Comparison of ENCODE assay signal across 8 cellular contexts in genomic region chr11:63567044-63567840, GRCh38. TPM values are rescaled to one million over a fixed set of nuclear protein-coding genes. Genes with fewer than 3 reads are reported as not detected.
DNase-seq lines count a peak whose midpoint lies in the region; ATAC-seq and TF ChIP-seq lines count a peak whose summit lies in the region.

No MANE protein-coding gene starts in this region.

- peak overlapping the region; percentile 81 to 99 (median 97) for H3K27ac Mint-ChIP-seq in CD8-positive, alpha-beta memory T cell

- no peaks in the 10 kb centered on the region for H3K36me3 ChIP-seq in CD8-positive, alpha-beta memory T cell (ENCODE audit: insufficient read depth, low read length)
- no peaks in the 10 kb centered on the region for H3K36me3 ChIP-seq in SJSA1
- H3K36me3 ChIP-seq in kidney epithelial cell (ENCODE audit: control insufficient read depth, insufficient read depth, low read length), result no peaks in the 10 kb centered on the region

- peak overlapping the region; percentile 92 for H3K27ac ChIP-seq in CD8-positive, alpha-beta memory T cell (ENCODE audit: low read depth, low read length)
- peak overlapping the region; percentile 91 for H3K27ac ChIP-seq in SJSA1

- H3K9me3 Mint-ChIP-seq in CD8-positive, alpha-beta memory T cell, result no peaks in the 10 kb centered on the region

- H3K4me3 Mint-ChIP-seq in CD8-positive, alpha-beta memory T cell, result peak overlapping the region; percentile 1 to 79 (median 65)

- ATAC-seq in GM19452 (IDR thresholded peaks at IDR 0.05; ENCODE audit: unreplicated experiment) (peak; percentile 71), HG03460 (IDR thresholded peaks at IDR 0.05; ENCODE audit: unreplicated experiment) (peak; percentile 65)

- no peaks in the 10 kb centered on the region for H3K36me3 Mint-ChIP-seq in CD8-positive, alpha-beta memory T cell

- peak; percentile 58 to 87 (median 69) for DNase-seq in CD8-positive, alpha-beta memory T cell
- DNase-seq in SJSA1 (ENCODE audit: low read depth in 1 of 2, low spot score in 2 of 2), result peak; percentile 96 to 99
- peak; percentile 70 for DNase-seq in amniotic stem cell (lab: John Stamatoyannopoulos, UW)
- peak; percentile 98 for DNase-seq in kidney epithelial cell (ENCODE audit: low read depth)
- DNase-seq in stimulated activated CD8-positive, alpha-beta memory T cell treated with anti-CD3 and anti-CD28 coated beads, Interleukin-4, amount 100 ng/mL, for 48 hours, result peak; percentile 58
- no peak for DNase-seq in NCI-H82 treated with DMSO at 0.1 percent for 48 hours (lab: John Stamatoyannopoulos, UW; ENCODE audit: unreplicated experiment)

- H3K27me3 ChIP-seq in CD8-positive, alpha-beta memory T cell (ENCODE audit: insufficient read depth, low read length, poor library complexity, severe bottlenecking), result no peaks in the 10 kb centered on the region
- no peaks in the 10 kb centered on the region for H3K27me3 ChIP-seq in SJSA1 (replicated peaks)
- H3K27me3 ChIP-seq in kidney epithelial cell (ENCODE audit: control insufficient read depth, insufficient read depth, low read length), result no peaks in the 10 kb centered on the region

- TF ChIP-seq CTCF in kidney epithelial cell (IDR thresholded peaks at IDR 0.05; ENCODE audit: insufficient read depth, low read length, poor library complexity, severe bottlenecking), result no peak

- peaks cover 0 to 2% of the 10 kb centered on the region in 2 donors for H3K27me3 Mint-ChIP-seq in CD8-positive, alpha-beta memory T cell

- H3K4me1 Mint-ChIP-seq in CD8-positive, alpha-beta memory T cell, result peaks cover 32 to 54% (median 51%) of the 10 kb centered on the region in 3 donors

- POLR2A ChIA-PET in CD8-positive, alpha-beta memory T cell (lab: Charles Lee), result interaction anchor here (1.0 to 2.3 kb wide), 4 partner anchors 16 to 35 kb away, joined by 3 to 11 read pairs (median 4); partner anchors contain the start of gene PLAAT4

- peaks cover 32% of the 10 kb centered on the region for H3K4me1 ChIP-seq in CD8-positive, alpha-beta memory T cell (ENCODE audit: insufficient read depth, low read length)
- peaks cover 31% of the 10 kb centered on the region for H3K4me1 ChIP-seq in SJSA1 (replicated peaks)

- H3K4me3 ChIP-seq in CD8-positive, alpha-beta memory T cell (ENCODE audit: low read length), result peak overlapping the region; percentile 3
- H3K4me3 ChIP-seq in SJSA1 (no peak overlapping the region), kidney epithelial cell (ENCODE audit: low read depth, low read length) (no peak overlapping the region)

- CTCF ChIA-PET in CD8-positive, alpha-beta memory T cell (lab: Charles Lee), result interaction anchor here (1.0 to 1.7 kb wide), 5 partner anchors 13 to 104 kb away, joined by 3 to 5 read pairs (median 4); partner anchors contain the start of gene ATL3

- no peaks in the 10 kb centered on the region for H3K9me3 ChIP-seq in CD8-positive, alpha-beta memory T cell (ENCODE audit: low read length)
- no peaks in the 10 kb centered on the region for H3K9me3 ChIP-seq in SJSA1 (replicated peaks)

RNA-seq across cellular contexts. Expression of gene PLAAT2, which starts 4.1 kb away (rescaled TPM):
- total RNA-seq in CD8-positive, alpha-beta memory T cell, result under 1 TPM in 1 of 2 experiments, not detected in 1; 0.31 TPM
- not detected for polyA plus RNA-seq in CD8-positive, alpha-beta memory T cell
- 0.39 TPM in 1 of 2 replicates, not detected in the other for total RNA-seq in SJSA1 (2014; rRNA removed; shearing (Covaris generic))
- not detected in 2 replicates for total RNA-seq in kidney epithelial cell

RNA-seq across cellular contexts. Expression of gene PLAAT4, which starts 30.6 kb away (rescaled TPM):
- 10 to 100 TPM; 20.5 to 21.8 TPM for total RNA-seq in CD8-positive, alpha-beta memory T cell
- 612 TPM for polyA plus RNA-seq in CD8-positive, alpha-beta memory T cell
- 32.1 and 37.3 TPM in 2 replicates for total RNA-seq in SJSA1 (2014; rRNA removed; shearing (Covaris generic))
- 14.1 and 14.7 TPM in 2 replicates for total RNA-seq in kidney epithelial cell

RNA-seq across cellular contexts. Expression of gene PLAAT3, which starts 47.0 kb away (rescaled TPM):
- 10 to 100 TPM; 13.9 to 16.0 TPM for total RNA-seq in CD8-positive, alpha-beta memory T cell
- polyA plus RNA-seq in CD8-positive, alpha-beta memory T cell, result 39.5 TPM
- total RNA-seq in SJSA1 (2014; rRNA removed; shearing (Covaris generic)), result 55.8 and 63.8 TPM in 2 replicates
- 81.0 and 85.7 TPM in 2 replicates for total RNA-seq in kidney epithelial cell
